In genomic region chr20:10721112-10721896, GRCh38 we compare ENCODE assay signal across 1 cellular context.
A peak's percentile ranks its signal among the peaks of the same experiment; 100 is the strongest.
TF ChIP-seq lines count a peak whose summit lies in the region.

No MANE protein-coding gene starts in this region.

TF ChIP-seq in GM12878, 131 proteins besides CTCF, POLR2A, EP300 and RAD21:
- TF ChIP-seq TCF3 (IDR thresholded peaks at IDR 0.05; ENCODE audit: borderline replicate concordance, insufficient read depth, low read depth, low read length) (no peak), BHLHE40 (IDR thresholded peaks at IDR 0.05; ENCODE audit: borderline replicate concordance in 1 of 2, low read depth in 2 of 2, low read length in 1 of 2) (0 out of 4 replicates have a peak, but pooled peaks of 1 of the 2 experiments have one; percentile 18)
